29 cellular contexts compared by ENCODE assay signal in the genomic region with DNA sequence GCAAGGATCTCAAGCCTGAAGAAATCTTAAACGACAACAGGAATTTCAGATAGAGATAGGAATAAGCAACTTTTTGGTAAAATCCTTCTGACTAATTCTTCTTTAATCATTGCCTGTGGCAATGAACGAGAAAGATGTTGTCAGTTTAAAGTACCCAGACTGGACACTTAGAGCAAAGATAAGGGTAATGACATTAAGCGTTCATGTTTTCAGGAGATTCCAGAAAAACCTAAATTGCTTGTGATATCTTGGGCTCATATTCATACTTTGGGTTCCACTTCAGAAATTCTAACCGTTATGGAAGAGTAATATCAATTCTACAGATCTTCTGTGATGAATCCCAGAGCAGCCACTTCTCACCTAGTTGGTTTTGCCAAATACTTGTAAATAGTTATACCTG.
DNase-seq lines count a peak whose midpoint lies in the region; ATAC-seq lines count a peak whose summit lies in the region.
"Had no signal": no experiment of that assay in that cellular context is flagged by ENCODE, and none has a peak within 500 bp of the region (broad histone marks: within the 10 kb centered on the region; RNA-seq: fewer than 3 reads in every experiment).

No MANE protein-coding gene starts in this region.

- H4K8ac ChIP-seq in trophoblast cell (ENCODE audit: low read depth, low read length), result no peak overlapping the region

- H2AFZ ChIP-seq in Karpas-422 (ENCODE audit: low read length), result no peak overlapping the region
- no peak overlapping the region for H2AFZ ChIP-seq in trophoblast cell (ENCODE audit: insufficient read depth, low read length, poor library complexity)

- H3K9me2 ChIP-seq in Karpas-422 (replicated peaks; ENCODE audit: insufficient read depth, low read length), result no peaks in the 10 kb centered on the region

- H2BK12ac ChIP-seq in trophoblast cell (ENCODE audit: low read length), result no peak overlapping the region

- H3K27ac ChIP-seq in Karpas-422 (ENCODE audit: low read length) (no peak overlapping the region), trophoblast cell (ENCODE audit: low read depth, low read length) (no peak overlapping the region)
- H3K27ac ChIP-seq: 22Rv1; A549; BLaER1; BLaER1 treated with 17β-estradiol and CSF1 and Interleukin-3, amounts not matched to agents 10 nM and 100 nM; C4-2B had no signal

- H4K20me1 ChIP-seq in Karpas-422 (ENCODE audit: insufficient read depth, low read depth, low read length), result no peaks in the 10 kb centered on the region
- H4K20me1 ChIP-seq: BLaER1; BLaER1 treated with 17β-estradiol and CSF1 and Interleukin-3, amounts not matched to agents 10 nM and 100 nM had no signal

- no peak overlapping the region for H3K4me2 ChIP-seq in Karpas-422 (ENCODE audit: low read depth, low read length, poor library complexity, severe bottlenecking)
- H3K4me2 ChIP-seq in trophoblast cell (ENCODE audit: low read length), result no peak overlapping the region
- H3K4me2 ChIP-seq: A549; BLaER1; BLaER1 treated with 17β-estradiol and CSF1 and Interleukin-3, amounts not matched to agents 10 nM and 100 nM had no signal

- no peak overlapping the region for H4K91ac ChIP-seq in trophoblast cell (ENCODE audit: low read depth, low read length)

- H3K79me2 ChIP-seq in Karpas-422 (ENCODE audit: low read length), result no peaks in the 10 kb centered on the region
- no peaks in the 10 kb centered on the region for H3K79me2 ChIP-seq in trophoblast cell (ENCODE audit: control insufficient read depth, insufficient read depth, low read length, poor library complexity)

- no peak overlapping the region for H3K4ac ChIP-seq in trophoblast cell (ENCODE audit: low read depth, low read length)

- H4K12ac ChIP-seq in trophoblast cell (ENCODE audit: low read depth, low read length), result no peak overlapping the region

- H2AK5ac ChIP-seq in trophoblast cell (ENCODE audit: low read length), result no peak overlapping the region

- ATAC-seq in GM19324 (IDR thresholded peaks at IDR 0.05; ENCODE audit: low FRiP score, unreplicated experiment), result no peak
- ATAC-seq: A549; CD8-positive, alpha-beta T cell had no signal

- DNase-seq in Karpas-422, result peak; percentile 27
- peak; percentile 66 to 96 for DNase-seq in trophoblast cell
- DNase-seq in T-helper 2 cell, result no peak
- DNase-seq: 8988T; ACHN; AML-193; BE2C; C1 segment of cervical spinal cord; Caco-2; Calu3; CD4-positive, alpha-beta memory T cell; CD4-positive, alpha-beta T cell; CD4-positive, CD25-positive, alpha-beta regulatory T cell; CD8-positive, alpha-beta memory T cell; CD8-positive, alpha-beta T cell; COR-L47; DMS 273 treated with DMSO at 0.1 percent for 48 hours; DMS153; DMS53; DMS79; DMS79 treated with DMSO at 0.1 percent for 48 hours; DND-41; EL had no signal

- H3K9ac ChIP-seq in Karpas-422 (ENCODE audit: low read length) (no peak overlapping the region), trophoblast cell (ENCODE audit: low read length) (no peak overlapping the region)
- H3K9ac ChIP-seq: BLaER1; BLaER1 treated with 17β-estradiol and CSF1 and Interleukin-3, amounts not matched to agents 10 nM and 100 nM had no signal

- H3K36me3 ChIP-seq in Karpas-422 (ENCODE audit: insufficient read depth, low read length), result no peaks in the 10 kb centered on the region
- H3K36me3 ChIP-seq in trophoblast cell (ENCODE audit: control insufficient read depth in 1 of 2, insufficient read depth in 2 of 2, low read length in 2 of 2), result no peaks in the 10 kb centered on the region
- H3K36me3 ChIP-seq: BE2C; BLaER1; BLaER1 treated with 17β-estradiol and CSF1 and Interleukin-3, amounts not matched to agents 10 nM and 100 nM had no signal

- H3K18ac ChIP-seq in trophoblast cell (ENCODE audit: low read length), result no peak overlapping the region

- H3K9me3 ChIP-seq in Karpas-422 (ENCODE audit: low read length) (no peaks in the 10 kb centered on the region), trophoblast cell (ENCODE audit: insufficient read depth, low read depth, low read length) (no peaks in the 10 kb centered on the region)
- H3K9me3 ChIP-seq: A549; BE2C; BLaER1; BLaER1 treated with 17β-estradiol and CSF1 and Interleukin-3, amounts not matched to agents 10 nM and 100 nM; Caco-2 had no signal

- H3K27me3 ChIP-seq in Karpas-422 (ENCODE audit: low read length), result 0 out of 2 replicates have a peak, but pooled peaks cover 2% of the 10 kb centered on the region
- no peaks in the 10 kb centered on the region for H3K27me3 ChIP-seq in trophoblast cell (ENCODE audit: insufficient read depth, low read length)
- H3K27me3 ChIP-seq: BE2C; BLaER1; BLaER1 treated with 17β-estradiol and CSF1 and Interleukin-3, amounts not matched to agents 10 nM and 100 nM had no signal

- H3K79me1 ChIP-seq in trophoblast cell (ENCODE audit: low read length), result no peaks in the 10 kb centered on the region

- H2BK120ac ChIP-seq in trophoblast cell (ENCODE audit: insufficient read depth, low read length, poor library complexity), result no peak overlapping the region

- H3K14ac ChIP-seq in trophoblast cell (ENCODE audit: low read length), result no peak overlapping the region

- no peak overlapping the region for H2BK5ac ChIP-seq in trophoblast cell (ENCODE audit: low read depth, low read length, poor library complexity)

- H3K23ac ChIP-seq in trophoblast cell (ENCODE audit: low read length), result no peak overlapping the region

- H3K4me3 ChIP-seq in Karpas-422 (ENCODE audit: low read length) (no peak overlapping the region), trophoblast cell (ENCODE audit: low read depth, low read length) (no peak overlapping the region)
- H3K4me3 ChIP-seq: A549; BLaER1; BLaER1 treated with 17β-estradiol and CSF1 and Interleukin-3, amounts not matched to agents 10 nM and 100 nM had no signal

- WGBS in trophoblast cell (ENCODE audit: extremely low coverage, insufficient coverage, insufficient read length), result no CpG with 5 or more reads among the region's 4 CpGs

- H3K4me1 ChIP-seq in Karpas-422 (ENCODE audit: low read length) (no peaks in the 10 kb centered on the region), trophoblast cell (ENCODE audit: control insufficient read depth in 1 of 2, insufficient read depth in 2 of 2, low read length in 2 of 2) (no peaks in the 10 kb centered on the region)
- H3K4me1 ChIP-seq: A549; BE2C; BLaER1; BLaER1 treated with 17β-estradiol and CSF1 and Interleukin-3, amounts not matched to agents 10 nM and 100 nM; Caco-2 had no signal

Comparison
In these comparisons a context has a peak if more than half of its experiments do, and no peak if none do; other contexts are left out.
1. DNase-seq: peak in Karpas-422 (single experiment) and trophoblast cell (2 of 2); none in T-helper 2 cell (0 of 5).